8 cellular contexts compared by ENCODE assay signal in the genomic region with DNA sequence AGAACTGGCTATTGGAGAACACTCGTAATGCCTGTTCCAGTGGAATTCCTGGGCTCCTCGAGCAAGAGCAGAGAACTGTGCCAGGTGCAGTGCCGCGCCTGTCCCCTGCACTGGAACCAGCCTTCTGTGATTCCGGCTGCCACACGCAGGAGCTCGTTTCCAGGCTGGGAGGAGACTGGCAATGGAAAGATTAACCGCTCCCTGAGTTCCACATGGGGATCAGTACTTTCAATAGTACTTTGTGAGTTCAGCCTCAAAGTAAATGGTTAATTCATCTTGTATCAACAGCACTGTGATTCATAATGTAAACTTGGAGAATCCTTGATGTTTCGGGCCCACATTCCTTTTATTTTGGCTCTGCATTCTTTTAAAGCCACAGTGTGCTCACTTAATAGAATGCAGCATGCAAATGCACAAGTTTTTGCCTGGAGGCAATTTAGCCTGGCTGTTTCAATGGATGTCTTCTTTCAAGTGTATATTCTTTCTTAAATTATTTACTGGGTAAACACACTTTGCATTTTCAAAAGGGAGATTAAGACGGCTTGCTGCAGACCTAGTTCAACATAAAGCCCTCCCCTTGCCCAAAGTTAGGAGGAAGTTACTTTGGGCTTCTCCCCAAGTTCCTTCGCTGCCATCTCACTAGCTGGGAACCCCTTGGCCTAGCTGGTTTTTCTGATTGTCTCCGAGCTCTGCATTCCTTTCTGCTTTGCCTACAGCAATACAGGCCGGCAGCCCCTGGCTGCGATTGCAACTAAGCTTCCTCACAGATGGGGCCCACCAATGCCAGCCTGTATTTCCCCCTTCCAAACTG.
DNase-seq lines count a peak whose midpoint lies in the region; ATAC-seq, FAIRE-seq and TF ChIP-seq lines count a peak whose summit lies in the region.

No MANE protein-coding gene starts in this region.

- no peaks in the 10 kb centered on the region for H4K20me1 ChIP-seq in keratinocyte (ENCODE audit: control insufficient read depth, extremely low read depth, insufficient read depth, low read length)

- H3K9me3 Mint-ChIP-seq in HFFc6 = no peaks in the 10 kb centered on the region
- no peaks in the 10 kb centered on the region for H3K9me3 Mint-ChIP-seq in stimulated activated effector memory CD8-positive, alpha-beta T cell treated with anti-CD3 and anti-CD28 coated beads, Interleukin-12 subunit alpha, Interleukin-12 subunit beta, amount 100 ng/mL, for 72 hours

- TF ChIP-seq CTCF in HFFc6 (IDR thresholded peaks at IDR 0.05) = no peak
- TF ChIP-seq CTCF in keratinocyte (optimal IDR thresholded peaks at IDR 0.05 in 1 of 3, IDR thresholded peaks at IDR 0.05 in 1 of 3, conservative IDR thresholded peaks at IDR 0.05 in 1 of 3; ENCODE audit: extremely low read depth in 1 of 3, insufficient read depth in 2 of 3, low read length in 3 of 3) = no peak

- peaks cover 28% of the 10 kb centered on the region for H3K36me3 Mint-ChIP-seq in HFFc6 (ENCODE audit: low read depth)
- peaks cover 14% of the 10 kb centered on the region for H3K36me3 Mint-ChIP-seq in stimulated activated effector memory CD8-positive, alpha-beta T cell treated with anti-CD3 and anti-CD28 coated beads, Interleukin-12 subunit alpha, Interleukin-12 subunit beta, amount 100 ng/mL, for 72 hours

- DNase-seq in HFFc6 (peak; percentile 99), astrocyte of the hippocampus (ENCODE audit: low read depth, low spot score) (peak; percentile 95), keratinocyte (ENCODE audit: low read depth, low spot score) (peak; percentile 61), superior temporal gyrus (ENCODE audit: extremely low spot score) (peak; percentile 15), NCI-H82 treated with DMSO at 0.1 percent for 48 hours (lab: John Stamatoyannopoulos, UW; ENCODE audit: unreplicated experiment) (no peak), DMS 273 (lab: John Stamatoyannopoulos, UW; ENCODE audit: unreplicated experiment) (no peak)
- no peak for DNase-seq in stimulated activated effector memory CD8-positive, alpha-beta T cell treated with anti-CD3 and anti-CD28 coated beads, Interleukin-12 subunit alpha, Interleukin-12 subunit beta, amount 100 ng/mL, for 72 hours (ENCODE audit: low spot score in 2 of 2)

- peak overlapping the region; percentile 84 for H3K4me3 Mint-ChIP-seq in HFFc6
- H3K4me3 Mint-ChIP-seq in stimulated activated effector memory CD8-positive, alpha-beta T cell treated with anti-CD3 and anti-CD28 coated beads, Interleukin-12 subunit alpha, Interleukin-12 subunit beta, amount 100 ng/mL, for 72 hours = no peak overlapping the region

- FAIRE-seq in keratinocyte (lab: Jason Lieb, UNC) = peak; percentile 93

- ATAC-seq in stimulated activated effector memory CD8-positive, alpha-beta T cell treated with anti-CD3 and anti-CD28 coated beads, Interleukin-12 subunit alpha, Interleukin-12 subunit beta, amount 100 ng/mL, for 72 hours = no peak
- no peak for ATAC-seq in HG03469 (IDR thresholded peaks at IDR 0.05; ENCODE audit: unreplicated experiment)

- H3K4me3 ChIP-seq in keratinocyte (ENCODE audit: control insufficient read depth in 2 of 3, extremely low read depth in 1 of 3, insufficient read depth in 2 of 3, low read depth in 1 of 3, low read length in 3 of 3) = no peak overlapping the region

- peak overlapping the region; percentile 69 for H3K4me2 ChIP-seq in keratinocyte (ENCODE audit: control insufficient read depth, extremely low read depth, insufficient read depth, low read depth, low read length)

- H3K79me2 ChIP-seq in keratinocyte (ENCODE audit: control insufficient read depth, insufficient read depth, low read length) = no peaks in the 10 kb centered on the region

- H3K9ac ChIP-seq in keratinocyte (ENCODE audit: control insufficient read depth, extremely low read depth, insufficient read depth, low read length) = peak overlapping the region; percentile 28

- no peaks in the 10 kb centered on the region for H3K36me3 ChIP-seq in keratinocyte (ENCODE audit: control insufficient read depth in 2 of 2, extremely low read depth in 1 of 2, insufficient read depth in 2 of 2, low read length in 2 of 2)

- H3K4me1 ChIP-seq in keratinocyte (ENCODE audit: control insufficient read depth, extremely low read depth, insufficient read depth, low read length) = peaks cover 22% of the 10 kb centered on the region

- peak overlapping the region; percentile 41 for H2AFZ ChIP-seq in keratinocyte (ENCODE audit: control insufficient read depth, low read length)

- dilution Hi-C loops in keratinocyte (cut with MboI; ENCODE audit: extremely low pct_ligation_motif_present, low sequenced_read_pairs) = no loop called here

- H3K4me1 Mint-ChIP-seq in HFFc6 (ENCODE audit: low read depth) = peaks cover 78% of the 10 kb centered on the region
- peaks cover 42% of the 10 kb centered on the region for H3K4me1 Mint-ChIP-seq in stimulated activated effector memory CD8-positive, alpha-beta T cell treated with anti-CD3 and anti-CD28 coated beads, Interleukin-12 subunit alpha, Interleukin-12 subunit beta, amount 100 ng/mL, for 72 hours

- H3K9me3 ChIP-seq in keratinocyte (ENCODE audit: control insufficient read depth, low read depth, low read length) = no peaks in the 10 kb centered on the region

- peak overlapping the region; percentile 34 for H3K27ac ChIP-seq in keratinocyte (ENCODE audit: control insufficient read depth, insufficient read depth, low read length)

- no peaks in the 10 kb centered on the region; the same call in none of the 2 replicates for H3K27me3 Mint-ChIP-seq in HFFc6 (ENCODE audit: insufficient read depth)

- H3K27ac Mint-ChIP-seq in HFFc6 = peak overlapping the region; percentile 90
- H3K27ac Mint-ChIP-seq in stimulated activated effector memory CD8-positive, alpha-beta T cell treated with anti-CD3 and anti-CD28 coated beads, Interleukin-12 subunit alpha, Interleukin-12 subunit beta, amount 100 ng/mL, for 72 hours = no peak overlapping the region

- H3K9me1 ChIP-seq in keratinocyte (ENCODE audit: control insufficient read depth, extremely low read depth, insufficient read depth, low read length) = no peaks in the 10 kb centered on the region

- H3K27me3 ChIP-seq in keratinocyte (ENCODE audit: control insufficient read depth, extremely low read depth, insufficient read depth, low read length) = no peaks in the 10 kb centered on the region

Comparison
In these comparisons a context has a peak if more than half of its experiments do, and no peak if none do; other contexts are left out.
1. DNase-seq: peak in HFFc6 (single experiment), astrocyte of the hippocampus (single experiment), keratinocyte (single experiment) and superior temporal gyrus (single experiment); none in stimulated activated effector memory CD8-positive, alpha-beta T cell treated with anti-CD3 and anti-CD28 coated beads, Interleukin-12 subunit alpha, Interleukin-12 subunit beta, amount 100 ng/mL, for 72 hours (0 of 2), NCI-H82 treated with DMSO at 0.1 percent for 48 hours (single experiment) and DMS 273 (single experiment).